In the genomic region with DNA sequence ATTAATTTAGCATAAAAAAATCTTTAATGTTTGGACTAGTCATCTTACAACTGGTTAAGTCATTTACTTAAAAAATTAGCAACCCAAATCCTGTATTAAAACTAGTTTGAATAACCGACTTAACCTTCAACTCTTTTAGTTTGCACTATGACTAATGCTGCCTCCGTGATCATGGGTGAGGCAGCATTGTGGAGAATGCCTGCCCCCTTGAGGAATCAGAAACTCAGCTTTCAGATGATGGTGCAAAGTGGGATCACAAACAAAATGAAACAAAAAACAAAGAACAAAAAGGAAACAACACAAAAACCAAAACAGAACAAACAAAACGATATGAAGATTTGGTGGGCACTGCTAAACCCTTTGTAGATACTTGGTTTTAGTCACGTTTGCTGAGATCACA, we compare ENCODE assay signal across 8 cellular contexts.
DNase-seq lines count a peak whose midpoint lies in the region; ATAC-seq and TF ChIP-seq lines count a peak whose summit lies in the region.

No MANE protein-coding gene starts in this region.

- TF ChIP-seq CTCF in GM12865 (IDR thresholded peaks at IDR 0.05; ENCODE audit: insufficient read depth, low read depth, low read length, missing control alignments) = peak; percentile 6
- peak; percentile 53 for TF ChIP-seq CTCF in neural crest cell (conservative IDR thresholded peaks at IDR 0.05)
- no peak for TF ChIP-seq CTCF in mucosa of descending colon (IDR thresholded peaks at IDR 0.05)
- TF ChIP-seq CTCF in esophagus muscularis mucosa (IDR thresholded peaks at IDR 0.05) = no peak

- H3K4me1 ChIP-seq in mucosa of descending colon (ENCODE audit: low read depth) (no peaks in the 10 kb centered on the region), esophagus muscularis mucosa (no peaks in the 10 kb centered on the region)

- no peak for TF ChIP-seq EP300 in esophagus muscularis mucosa (IDR thresholded peaks at IDR 0.05)

- TF ChIP-seq POLR2A in esophagus muscularis mucosa (IDR thresholded peaks at IDR 0.05; ENCODE audit: low read depth) = no peak

- H3K4me3 ChIP-seq in GM12865 (ENCODE audit: low read depth, low read length) (no peak overlapping the region), mucosa of descending colon (no peak overlapping the region), esophagus muscularis mucosa (no peak overlapping the region)

- no peaks in the 10 kb centered on the region for H3K9me3 Mint-ChIP-seq in neural crest cell

- no peaks in the 10 kb centered on the region for H3K27me3 ChIP-seq in esophagus muscularis mucosa

- peak; percentile 22 for DNase-seq in GM12865 (ENCODE audit: low read depth)
- DNase-seq in NCI-H226 = peak; percentile 11
- DNase-seq in epithelial cell of prostate (ENCODE audit: low read depth, low spot score) = no peak
- DNase-seq in neural crest cell (ENCODE audit: low read depth, low spot score) = no peak
- DNase-seq in mucosa of descending colon = no peak
- no peak for DNase-seq in esophagus muscularis mucosa (ENCODE audit: extremely low spot score)
- no peak for DNase-seq in NOMO-1 treated with dmso at 0.1 percent for 144 hours (lab: John Stamatoyannopoulos, UW; ENCODE audit: unreplicated experiment)

- no peaks in the 10 kb centered on the region for H3K36me3 Mint-ChIP-seq in neural crest cell (ENCODE audit: low read depth)

- peaks cover 5% of the 10 kb centered on the region for H3K27me3 Mint-ChIP-seq in neural crest cell (ENCODE audit: low read depth)

- H3K9me3 ChIP-seq in mucosa of descending colon (no peaks in the 10 kb centered on the region), esophagus muscularis mucosa (no peaks in the 10 kb centered on the region)

- H3K27ac ChIP-seq in epithelial cell of prostate = peak overlapping the region; percentile 41
- no peak overlapping the region for H3K27ac ChIP-seq in esophagus muscularis mucosa (replicated peaks in 1 of 4)

- H3K4me1 Mint-ChIP-seq in neural crest cell = no peaks in the 10 kb centered on the region

- H3K4me3 Mint-ChIP-seq in neural crest cell = no peak overlapping the region

- intact Hi-C loops in mucosa of descending colon (cut with DNase I, micrococcal nuclease) (no loop called here), esophagus muscularis mucosa (cut with DNase I) (no loop called here)

- 45% methylated on average over 4 of the region's 4 CpGs for WGBS in esophagus muscularis mucosa

- ATAC-seq in mucosa of descending colon = no peak
- ATAC-seq in GM21825 (IDR thresholded peaks at IDR 0.05; ENCODE audit: unreplicated experiment) = no peak

- no peaks in the 10 kb centered on the region for H3K36me3 ChIP-seq in mucosa of descending colon (ENCODE audit: low read depth)
- no peaks in the 10 kb centered on the region for H3K36me3 ChIP-seq in esophagus muscularis mucosa

- no peak overlapping the region for H3K27ac Mint-ChIP-seq in neural crest cell (ENCODE audit: unreplicated experiment)

Comparison
In these comparisons a context has a peak if more than half of its experiments do, and no peak if none do; other contexts are left out.
1. DNase-seq: peak in GM12865 (single experiment) and NCI-H226 (single experiment); none in epithelial cell of prostate (single experiment), neural crest cell (single experiment), mucosa of descending colon (0 of 3), esophagus muscularis mucosa (single experiment) and NOMO-1 treated with dmso at 0.1 percent for 144 hours (single experiment).
2. CTCF ChIP-seq: peak in GM12865 (single experiment) and neural crest cell (single experiment); none in mucosa of descending colon (single experiment) and esophagus muscularis mucosa (0 of 3).